Comparison of ENCODE assay signal across 17 cellular contexts in genomic region chr1:153344718-153345025, GRCh38. TPM values are rescaled to one million over a fixed set of nuclear protein-coding genes. Genes with fewer than 3 reads are reported as not detected.
A peak's percentile ranks its signal among the peaks of the same experiment; 100 is the strongest.
DNase-seq lines count a peak whose midpoint lies in the region; ATAC-seq, FAIRE-seq and TF ChIP-seq lines count a peak whose summit lies in the region.
"Had no signal": no experiment of that assay in that cellular context is flagged by ENCODE, and none has a peak within 500 bp of the region (broad histone marks: within the 10 kb centered on the region; RNA-seq: fewer than 3 reads in every experiment).

No MANE protein-coding gene starts in this region.

- DNase-seq in T-helper 1 cell (no peak), NCI-H2107 treated with DMSO at 0.1 percent for 48 hours (lab: John Stamatoyannopoulos, UW; ENCODE audit: unreplicated experiment) (peak; percentile 93), K562 (ENCODE audit: extremely low read depth in 1 of 4, low spot score in 3 of 4) (no peak), posterior vena cava (ENCODE audit: low spot score) (peak; percentile 38), H9 (no peak), COR-L47 (lab: John Stamatoyannopoulos, UW) (no peak)
- DNase-seq: activated CD4-positive, alpha-beta T cell treated with anti-CD3 and anti-CD28 coated beads for 36 hours; activated effector memory CD4-positive, alpha-beta T cell treated with anti-CD3 and anti-CD28 coated beads, Interleukin-2, amount 50 U/mL, for 16 hours; glutamatergic neuron; NCI-H526 treated with DMSO at 0.1 percent for 48 hours had no signal

- POLR2A ChIA-PET in K562 (lab: Yijun Ruan, JAX) = no interaction called here

- no peak overlapping the region for H3K23ac ChIP-seq in H9 (ENCODE audit: insufficient read length, low read depth, low read length)

- no peak for TF ChIP-seq POLR2A in K562 (conservative IDR thresholded peaks at IDR 0.05)

- H2BK20ac ChIP-seq in H9 (ENCODE audit: low read depth, low read length, poor library complexity, severe bottlenecking) = no peak overlapping the region

- H3K14ac ChIP-seq in H9 (ENCODE audit: insufficient read depth, low read length) = no peak overlapping the region

- ATAC-seq in K562 (peak; percentile 32), GM19455 (IDR thresholded peaks at IDR 0.05; ENCODE audit: unreplicated experiment) (no peak)

- H3K9me1 ChIP-seq in K562 (ENCODE audit: control insufficient read depth, insufficient read depth, low read length) = no peaks in the 10 kb centered on the region

- H3K4me1 ChIP-seq in K562 (replicated peaks in 1 of 2; ENCODE audit: control insufficient read depth in 2 of 2, insufficient read depth in 2 of 2, low read length in 2 of 2) (peaks cover 30 to 39% of the 10 kb centered on the region in 2 experiments), H9 (ENCODE audit: insufficient read depth, low read length) (no peaks in the 10 kb centered on the region)
- H3K4me1 ChIP-seq: vagina had no signal

- H3K4me3 ChIP-seq in K562 = no peak overlapping the region
- H3K4me3 ChIP-seq: SK-N-MC, vagina had no signal

- H3K4me2 ChIP-seq in K562 (ENCODE audit: insufficient read depth, low read length) (peak overlapping the region; percentile 78), H9 (ENCODE audit: insufficient read depth, insufficient read length, low read length) (no peak overlapping the region)

- H4K5ac ChIP-seq in H9 (ENCODE audit: insufficient read length, low read depth, low read length) = no peak overlapping the region

- H3K79me1 ChIP-seq in H9 (ENCODE audit: insufficient read depth, low read depth, low read length, poor library complexity, severe bottlenecking) = no peaks in the 10 kb centered on the region

- H2AFZ ChIP-seq in K562 (ENCODE audit: low read depth, low read length) (no peak overlapping the region), H9 (ENCODE audit: low read length) (no peak overlapping the region)

- no peak overlapping the region for H3T11ph ChIP-seq in H9 (ENCODE audit: low read length)

- H3K36me3 ChIP-seq in K562 (ENCODE audit: control insufficient read depth, insufficient read depth, low read length) = no peaks in the 10 kb centered on the region
- H3K36me3 ChIP-seq: vagina had no signal

- 20% methylated on average over 3 of the region's 3 CpGs for WGBS in K562 (ENCODE audit: insufficient coverage, low coverage, missing lambda C conversion rate)
- WGBS in H9 (ENCODE audit: extremely low coverage, insufficient read length, low lambda C conversion rate) = no CpG with 5 or more reads among the region's 3 CpGs

- peaks cover 49% of the 10 kb centered on the region for H3K4me1 Mint-ChIP-seq in T-helper 1 cell treated with Interleukin-12 subunit alpha and Interleukin-12 subunit beta and Interleukin-4 antibody, amounts not matched to agents 30 μg/mL and 1 μg/mL, for 36 hours (ENCODE audit: low read depth)
- peaks cover 0 to 5% of the 10 kb centered on the region in 2 experiments; a peak in 2 of 4 replicates for H3K4me1 Mint-ChIP-seq in H9

- H4K8ac ChIP-seq in H9 (replicated peaks; ENCODE audit: insufficient read length, low read depth, low read length) = no peak overlapping the region

- no peaks in the 10 kb centered on the region for H3K36me3 Mint-ChIP-seq in T-helper 1 cell treated with Interleukin-12 subunit alpha and Interleukin-12 subunit beta and Interleukin-4 antibody, amounts not matched to agents 30 μg/mL and 1 μg/mL, for 36 hours (ENCODE audit: low read depth)
- no peaks in the 10 kb centered on the region; a peak in 1 of 7 replicates for H3K36me3 Mint-ChIP-seq in H9 (ENCODE audit: insufficient read depth in 1 of 3, low read depth in 3 of 3)

- H3K27ac Mint-ChIP-seq in T-helper 1 cell treated with Interleukin-12 subunit alpha and Interleukin-12 subunit beta and Interleukin-4 antibody, amounts not matched to agents 30 μg/mL and 1 μg/mL, for 36 hours = peak overlapping the region; percentile 31
- H3K27ac Mint-ChIP-seq in H9 = peak overlapping the region in 1 of 3 experiments; percentile 60; a peak in 1 of 7 replicates
- H3K27ac Mint-ChIP-seq: activated CD4-positive, alpha-beta T cell treated with anti-CD3 and anti-CD28 coated beads for 36 hours had no signal

- no peak overlapping the region for H2BK12ac ChIP-seq in H9 (ENCODE audit: insufficient read length, low read depth, low read length)

- no peak for TF ChIP-seq EP300 in K562 (IDR thresholded peaks at IDR 0.05; ENCODE audit: low read length)

- no TSS peak for BruUV-seq in K562 (replicated peaks; lab: Mats Ljungman, UMichigan)

- H2BK15ac ChIP-seq in H9 (ENCODE audit: low read depth, low read length) = no peak overlapping the region

- peaks cover 3 to 17% of the 10 kb centered on the region in 2 experiments; a peak in 3 of 5 replicates for H3K27me3 ChIP-seq in K562 (ENCODE audit: control insufficient read depth in 2 of 2, insufficient read depth in 2 of 2, low read length in 2 of 2)
- no peaks in the 10 kb centered on the region for H3K27me3 ChIP-seq in H9 (ENCODE audit: insufficient read depth, low read length)
- H3K27me3 ChIP-seq: vagina had no signal

- peak overlapping the region; percentile 23 for H3K4me3 Mint-ChIP-seq in T-helper 1 cell treated with Interleukin-12 subunit alpha and Interleukin-12 subunit beta and Interleukin-4 antibody, amounts not matched to agents 30 μg/mL and 1 μg/mL, for 36 hours
- H3K4me3 Mint-ChIP-seq in H9 = peak overlapping the region in 1 of 2 experiments; percentile 46; a peak in 1 of 5 replicates
- H3K4me3 Mint-ChIP-seq: activated CD4-positive, alpha-beta T cell treated with anti-CD3 and anti-CD28 coated beads for 36 hours had no signal

- no peak for FAIRE-seq in K562 (lab: Jason Lieb, UNC)

- H3K79me2 ChIP-seq in K562 (ENCODE audit: control insufficient read depth, insufficient read depth, low read length) = no peaks in the 10 kb centered on the region
- H3K79me2 ChIP-seq in H9 (ENCODE audit: insufficient read depth, low read length) = no peaks in the 10 kb centered on the region

- no peak overlapping the region for H2BK5ac ChIP-seq in H9 (ENCODE audit: insufficient read length, low read length)

- H3K23me2 ChIP-seq in H9 (ENCODE audit: insufficient read length, low read depth, low read length, poor library complexity, severe bottlenecking) = no peaks in the 10 kb centered on the region

- no peak for TF ChIP-seq RAD21 in K562 (CRISPR knock-in tag; conservative IDR thresholded peaks at IDR 0.05 in 1 of 2, IDR thresholded peaks at IDR 0.05 in 1 of 2)

- peaks cover 18% of the 10 kb centered on the region for H4K20me1 ChIP-seq in K562 (replicated peaks; ENCODE audit: control insufficient read depth, insufficient read depth, low read length)
- H4K20me1 ChIP-seq in H9 (ENCODE audit: control insufficient read depth, insufficient read depth, insufficient read length) = no peaks in the 10 kb centered on the region

- in situ Hi-C loops in K562 (cut with MboI) = no loop called here

- TF ChIP-seq CTCF in K562 (IDR thresholded peaks at IDR 0.05 in 2 of 3, conservative IDR thresholded peaks at IDR 0.05 in 1 of 3; ENCODE audit: insufficient read depth in 2 of 3, low read depth in 1 of 3, low read length in 3 of 3) (no peak), H9 (conservative IDR thresholded peaks at IDR 0.05) (no peak)

- H3K9me3 ChIP-seq in K562 (replicated peaks; ENCODE audit: control insufficient read depth, insufficient read depth, low read depth, low read length) (no peaks in the 10 kb centered on the region), H9 (ENCODE audit: control insufficient read depth, low read depth, low read length) (no peaks in the 10 kb centered on the region)
- H3K9me3 ChIP-seq: vagina had no signal

- H3K9ac ChIP-seq in K562 (ENCODE audit: insufficient read depth in 1 of 2, low read depth in 2 of 2, low read length in 2 of 2) (peak overlapping the region in 1 of 2 experiments; percentile 6; a peak in 1 of 4 replicates), H9 (ENCODE audit: extremely low read depth, insufficient read length, low read length) (no peak overlapping the region)

- H3K18ac ChIP-seq in H9 (ENCODE audit: insufficient read length, low read depth, low read length) = no peak overlapping the region

- H3K27ac ChIP-seq in K562 (ENCODE audit: extremely low read depth, low read depth, low read length) (peak overlapping the region; percentile 68; the same call in 1 of the 3 replicates), H9 (ENCODE audit: insufficient read length, low read depth, low read length) (no peak overlapping the region)
- H3K27ac ChIP-seq: SK-N-MC, vagina had no signal

- H4K91ac ChIP-seq in H9 (ENCODE audit: insufficient read length, low read depth, low read length) = no peak overlapping the region

- CTCF ChIA-PET in K562 (lab: Yijun Ruan, JAX; ENCODE audit: low intra/inter-chr PET ratio) = no interaction called here

- peaks cover 28% of the 10 kb centered on the region for H3K27me3 Mint-ChIP-seq in T-helper 1 cell treated with Interleukin-12 subunit alpha and Interleukin-12 subunit beta and Interleukin-4 antibody, amounts not matched to agents 30 μg/mL and 1 μg/mL, for 36 hours (ENCODE audit: low read depth)
- peaks cover 28% of the 10 kb centered on the region for H3K27me3 Mint-ChIP-seq in H9 (ENCODE audit: low read depth)

- H2AK5ac ChIP-seq in H9 (ENCODE audit: insufficient read length, low read length) = no peak overlapping the region

- no peak overlapping the region for H3K4ac ChIP-seq in H9 (ENCODE audit: low read depth, low read length)

- H3K9me3 Mint-ChIP-seq in T-helper 1 cell treated with Interleukin-12 subunit alpha and Interleukin-12 subunit beta and Interleukin-4 antibody, amounts not matched to agents 30 μg/mL and 1 μg/mL, for 36 hours = no peaks in the 10 kb centered on the region
- H3K9me3 Mint-ChIP-seq in H9 = no peaks in the 10 kb centered on the region

- intact Hi-C loops in K562 (cut with micrococcal nuclease) = no loop called here
- intact Hi-C loops in posterior vena cava (cut with DNase I) = no loop called here

- no peak overlapping the region for H2BK120ac ChIP-seq in H9 (ENCODE audit: low read depth, low read length, poor library complexity, severe bottlenecking)

- H3K56ac ChIP-seq in H9 (ENCODE audit: insufficient read length, low read depth, low read length) = no peak overlapping the region

RNA-seq across cellular contexts. Expression of gene PGLYRP4, which starts 4.0 kb away (rescaled TPM):
- total RNA-seq in K562 (2011; cell fraction: chromatin; rRNA removed; ENCODE audit: low replicate concordance) = 0.23 and 0.37 TPM in 2 replicates
- not detected in 2 replicates for total RNA-seq in K562 (2011; cell fraction: nucleolus; rRNA removed)
- total RNA-seq in K562 (2011; cell fraction: nucleoplasm; rRNA removed) = not detected in 2 replicates
- not detected in 2 replicates for total RNA-seq in K562 (2014; rRNA removed)
- total RNA-seq in K562 (2014; rRNA removed; fragmentation: Illumina TruSeq; extraction: Trizol) = not detected in 2 replicates
- not detected in 2 replicates for total RNA-seq in K562 (2015; rRNA removed; fragmentation: Illumina TruSeq; extraction: Trizol)
- 0.13 and 0.22 TPM in 2 replicates for total RNA-seq in K562 (2021)
- 0.06 and 0.08 TPM in 2 replicates for polyA plus RNA-seq in K562 (2011; rRNA removed)
- polyA plus RNA-seq in K562 (2011; cell fraction: cytosol; rRNA removed) = 0.12 and 0.16 TPM in 2 replicates
- 0.22 and 0.55 TPM in 2 replicates for polyA plus RNA-seq in K562 (2011; cell fraction: nucleus; rRNA removed)
- polyA plus RNA-seq in K562 (2012) = 0.04 and 0.65 TPM in 2 replicates
- polyA plus RNA-seq in K562 (2014; fragmentation: Illumina TruSeq; extraction: Trizol) = 0.07 TPM in 1 of 2 replicates, not detected in the other
- polyA plus RNA-seq in K562 (2014; fragmentation: Nextera tagmentation; extraction: Ambion mirVana) = under 1 TPM in 1 of 2 experiments, not detected in 1; 0.11 TPM
- not detected in 2 replicates for polyA plus RNA-seq in K562 (2014; rRNA removed)
- not detected in 2 replicates for polyA minus RNA-seq in K562 (2011; rRNA and poly(A)+ RNA removed)
- polyA minus RNA-seq in K562 (2011; cell fraction: cytosol; rRNA and poly(A)+ RNA removed) = not detected in 2 replicates
- polyA minus RNA-seq in K562 (2011; cell fraction: nucleus; rRNA and poly(A)+ RNA removed) = 0.11 and 0.27 TPM in 2 replicates
- total RNA-seq in posterior vena cava = not detected
- not detected in 2 replicates for total RNA-seq in H9 (2021)
- total RNA-seq: A673, liver, M059J had no signal
- polyA plus RNA-seq: liver had no signal

RNA-seq across cellular contexts. Expression of gene S100A9, which starts 13.0 kb away (rescaled TPM):
- not detected in 2 replicates for total RNA-seq in K562 (2011; cell fraction: chromatin; rRNA removed; ENCODE audit: low replicate concordance)
- not detected in 2 replicates for total RNA-seq in K562 (2011; cell fraction: nucleolus; rRNA removed)
- total RNA-seq in K562 (2011; cell fraction: nucleoplasm; rRNA removed) = not detected in 2 replicates
- not detected in 2 replicates for total RNA-seq in K562 (2014; rRNA removed)
- not detected in 2 replicates for total RNA-seq in K562 (2014; rRNA removed; fragmentation: Illumina TruSeq; extraction: Trizol)
- not detected in 2 replicates for total RNA-seq in K562 (2015; rRNA removed; fragmentation: Illumina TruSeq; extraction: Trizol)
- total RNA-seq in K562 (2021) = 0.34 and 0.80 TPM in 2 replicates
- not detected in 2 replicates for polyA plus RNA-seq in K562 (2011; rRNA removed)
- not detected in 2 replicates for polyA plus RNA-seq in K562 (2011; cell fraction: cytosol; rRNA removed)
- not detected in 2 replicates for polyA plus RNA-seq in K562 (2011; cell fraction: nucleus; rRNA removed)
- polyA plus RNA-seq in K562 (2012) = not detected in 2 replicates
- not detected in 2 replicates for polyA plus RNA-seq in K562 (2014; fragmentation: Illumina TruSeq; extraction: Trizol)
- polyA plus RNA-seq in K562 (2014; fragmentation: Nextera tagmentation; extraction: Ambion mirVana) = not detected
- polyA plus RNA-seq in K562 (2014; rRNA removed) = not detected in 2 replicates
- polyA minus RNA-seq in K562 (2011; rRNA and poly(A)+ RNA removed) = not detected in 2 replicates
- polyA minus RNA-seq in K562 (2011; cell fraction: cytosol; rRNA and poly(A)+ RNA removed) = not detected in 2 replicates
- polyA minus RNA-seq in K562 (2011; cell fraction: nucleus; rRNA and poly(A)+ RNA removed) = not detected in 2 replicates
- total RNA-seq in posterior vena cava = 100 to 1,000 TPM; 158 to 525 TPM
- not detected in 2 replicates for total RNA-seq in H9 (2021)
- total RNA-seq: A673; activated CD4-positive, alpha-beta T cell treated with anti-CD3 and anti-CD28 coated beads for 36 hours had no signal

RNA-seq across cellular contexts. Expression of gene S100A12, which starts 30.7 kb away (rescaled TPM):
- total RNA-seq in K562 (2011; cell fraction: chromatin; rRNA removed; ENCODE audit: low replicate concordance) = not detected in 2 replicates
- total RNA-seq in K562 (2011; cell fraction: nucleolus; rRNA removed) = not detected in 2 replicates
- total RNA-seq in K562 (2011; cell fraction: nucleoplasm; rRNA removed) = not detected in 2 replicates
- not detected in 2 replicates for total RNA-seq in K562 (2014; rRNA removed)
- total RNA-seq in K562 (2014; rRNA removed; fragmentation: Illumina TruSeq; extraction: Trizol) = not detected in 2 replicates
- not detected in 2 replicates for total RNA-seq in K562 (2015; rRNA removed; fragmentation: Illumina TruSeq; extraction: Trizol)
- not detected in 2 replicates for total RNA-seq in K562 (2021)
- not detected in 2 replicates for polyA plus RNA-seq in K562 (2011; rRNA removed)
- polyA plus RNA-seq in K562 (2011; cell fraction: cytosol; rRNA removed) = not detected in 2 replicates
- not detected in 2 replicates for polyA plus RNA-seq in K562 (2011; cell fraction: nucleus; rRNA removed)
- not detected in 2 replicates for polyA plus RNA-seq in K562 (2012)
- not detected in 2 replicates for polyA plus RNA-seq in K562 (2014; fragmentation: Illumina TruSeq; extraction: Trizol)
- polyA plus RNA-seq in K562 (2014; fragmentation: Nextera tagmentation; extraction: Ambion mirVana) = not detected
- polyA plus RNA-seq in K562 (2014; rRNA removed) = not detected in 2 replicates
- not detected in 2 replicates for polyA minus RNA-seq in K562 (2011; rRNA and poly(A)+ RNA removed)
- polyA minus RNA-seq in K562 (2011; cell fraction: cytosol; rRNA and poly(A)+ RNA removed) = not detected in 2 replicates
- polyA minus RNA-seq in K562 (2011; cell fraction: nucleus; rRNA and poly(A)+ RNA removed) = not detected in 2 replicates
- total RNA-seq in posterior vena cava = 10 to 100 TPM; 12.6 to 34.4 TPM
- total RNA-seq in H9 (2021) = not detected in 2 replicates
- total RNA-seq: A673; activated CD4-positive, alpha-beta T cell treated with anti-CD3 and anti-CD28 coated beads for 36 hours; M059J had no signal

RNA-seq across cellular contexts. Expression of gene PGLYRP3, which starts 31.9 kb away (rescaled TPM):
- total RNA-seq in K562 (2011; cell fraction: chromatin; rRNA removed; ENCODE audit: low replicate concordance) = not detected in 2 replicates
- total RNA-seq in K562 (2011; cell fraction: nucleolus; rRNA removed) = not detected in 2 replicates
- total RNA-seq in K562 (2011; cell fraction: nucleoplasm; rRNA removed) = not detected in 2 replicates
- total RNA-seq in K562 (2014; rRNA removed) (not detected in 2 replicates), K562 (2014; rRNA removed; fragmentation: Illumina TruSeq; extraction: Trizol) (not detected in 2 replicates), K562 (2015; rRNA removed; fragmentation: Illumina TruSeq; extraction: Trizol) (not detected in 2 replicates), K562 (2021) (not detected in 2 replicates), posterior vena cava (not detected), H9 (2021) (not detected in 2 replicates)
- polyA plus RNA-seq in K562 (2011; rRNA removed) (not detected in 2 replicates), K562 (2014; fragmentation: Illumina TruSeq; extraction: Trizol) (not detected in 2 replicates), K562 (2014; fragmentation: Nextera tagmentation; extraction: Ambion mirVana) (not detected), K562 (2014; rRNA removed) (not detected in 2 replicates)
- not detected in 2 replicates for polyA plus RNA-seq in K562 (2011; cell fraction: cytosol; rRNA removed)
- polyA plus RNA-seq in K562 (2011; cell fraction: nucleus; rRNA removed) = not detected in 2 replicates
- polyA plus RNA-seq in K562 (2012) = 0.11 TPM in 1 of 2 replicates, not detected in the other
- polyA minus RNA-seq in K562 (2011; rRNA and poly(A)+ RNA removed) = not detected in 2 replicates
- not detected in 2 replicates for polyA minus RNA-seq in K562 (2011; cell fraction: cytosol; rRNA and poly(A)+ RNA removed)
- not detected in 2 replicates for polyA minus RNA-seq in K562 (2011; cell fraction: nucleus; rRNA and poly(A)+ RNA removed)
- total RNA-seq: A673; activated CD4-positive, alpha-beta T cell treated with anti-CD3 and anti-CD28 coated beads for 36 hours; liver; M059J had no signal
- polyA plus RNA-seq: liver had no signal

RNA-seq across cellular contexts. Expression of gene S100A8, which starts 46.2 kb away (rescaled TPM):
- not detected in 2 replicates for total RNA-seq in K562 (2011; cell fraction: chromatin; rRNA removed; ENCODE audit: low replicate concordance)
- total RNA-seq in K562 (2011; cell fraction: nucleolus; rRNA removed) = not detected in 2 replicates
- not detected in 2 replicates for total RNA-seq in K562 (2011; cell fraction: nucleoplasm; rRNA removed)
- total RNA-seq in K562 (2014; rRNA removed) (not detected in 2 replicates), K562 (2014; rRNA removed; fragmentation: Illumina TruSeq; extraction: Trizol) (not detected in 2 replicates), K562 (2015; rRNA removed; fragmentation: Illumina TruSeq; extraction: Trizol) (not detected in 2 replicates), K562 (2021) (0.42 and 0.60 TPM in 2 replicates), posterior vena cava (100 to 1,000 TPM; 123 to 360 TPM), H9 (2021) (not detected in 2 replicates)
- polyA plus RNA-seq in K562 (2011; rRNA removed) (not detected in 2 replicates), K562 (2014; fragmentation: Illumina TruSeq; extraction: Trizol) (not detected in 2 replicates), K562 (2014; fragmentation: Nextera tagmentation; extraction: Ambion mirVana) (under 1 TPM in 1 of 2 experiments, not detected in 1; 0.15 TPM), K562 (2014; rRNA removed) (not detected in 2 replicates)
- not detected in 2 replicates for polyA plus RNA-seq in K562 (2011; cell fraction: cytosol; rRNA removed)
- polyA plus RNA-seq in K562 (2011; cell fraction: nucleus; rRNA removed) = not detected in 2 replicates
- polyA plus RNA-seq in K562 (2012) = not detected in 2 replicates
- not detected in 2 replicates for polyA minus RNA-seq in K562 (2011; rRNA and poly(A)+ RNA removed)
- not detected in 2 replicates for polyA minus RNA-seq in K562 (2011; cell fraction: cytosol; rRNA and poly(A)+ RNA removed)
- polyA minus RNA-seq in K562 (2011; cell fraction: nucleus; rRNA and poly(A)+ RNA removed) = not detected in 2 replicates
- total RNA-seq: A673; activated CD4-positive, alpha-beta T cell treated with anti-CD3 and anti-CD28 coated beads for 36 hours had no signal

Comparison
In these comparisons a context has a peak if more than half of its experiments do, and no peak if none do; other contexts are left out.
1. DNase-seq: peak in NCI-H2107 treated with DMSO at 0.1 percent for 48 hours (single experiment) and posterior vena cava (single experiment); none in T-helper 1 cell (0 of 5), K562 (0 of 4), H9 (single experiment) and COR-L47 (single experiment).
2. RNA of gene S100A9, which starts 13.0 kb away (total RNA-seq): 158 to 525 TPM in posterior vena cava; not detected in H9 and 0.34 to 0.80 TPM in K562; every median in the first group is over 10 times any median in the second.
3. RNA of gene S100A12, which starts 30.7 kb away (total RNA-seq): 12.6 to 34.4 TPM in posterior vena cava; not detected in K562 and not detected in H9; every median in the first group is over 10 times any median in the second.